Comparison of ENCODE assay signal across 2 cellular contexts in the genomic region with DNA sequence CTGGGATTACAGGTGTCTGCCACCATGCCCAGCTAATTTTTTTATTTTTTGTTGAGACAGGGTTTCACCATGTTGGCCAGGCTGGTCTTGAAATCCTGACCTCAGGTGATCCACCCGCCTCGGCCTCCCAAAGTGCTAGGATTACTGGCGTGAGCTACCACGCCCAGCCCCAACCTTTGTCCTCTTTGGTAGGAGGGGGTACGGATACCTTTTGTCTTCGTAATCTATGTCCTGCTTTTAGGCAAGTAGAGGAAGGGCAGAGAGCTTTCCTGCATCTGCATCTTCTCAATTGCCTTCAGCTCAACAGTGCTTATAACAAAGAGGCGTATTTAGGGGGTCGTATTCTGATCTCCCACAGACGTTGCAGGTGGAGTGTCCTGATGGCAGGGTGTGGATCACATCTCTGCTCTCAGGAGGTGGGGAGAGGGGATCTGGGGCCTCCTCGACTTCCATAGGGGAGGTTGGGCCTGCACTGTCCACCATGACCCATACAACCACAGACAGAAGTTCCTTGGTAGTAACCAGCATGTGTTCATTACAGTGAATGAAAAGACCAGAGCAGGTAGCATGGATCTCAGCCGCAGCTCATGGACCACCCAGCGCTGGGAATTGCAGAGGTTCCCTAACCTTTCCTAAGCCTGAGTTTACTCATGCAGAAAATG.
TF ChIP-seq lines count a peak whose summit lies in the region.

No MANE protein-coding gene starts in this region.

TF ChIP-seq in A549, 52 proteins besides CTCF, POLR2A, EP300 and RAD21 (continued from another document):
- TF ChIP-seq POLR2AphosphoS2 (conservative IDR thresholded peaks at IDR 0.05; ENCODE audit: low read length), result no peak
- TF ChIP-seq FOSL2 (IDR thresholded peaks at IDR 0.05), result no peak
- TF ChIP-seq FOSL2 (CRISPR knock-in tag; IDR thresholded peaks at IDR 0.05), result no peak
- TF ChIP-seq RNF2 (IDR thresholded peaks at IDR 0.05; ENCODE audit: borderline replicate concordance, low read depth), result no peak
- TF ChIP-seq FOSB (CRISPR knock-in tag; IDR thresholded peaks at IDR 0.05), result no peak
- no peak for TF ChIP-seq MAFK (IDR thresholded peaks at IDR 0.05; ENCODE audit: partially characterized antibody)
- no peak for TF ChIP-seq RCOR1 (IDR thresholded peaks at IDR 0.05; ENCODE audit: low read depth, low read length)
- TF ChIP-seq JUNB (IDR thresholded peaks at IDR 0.05), result no peak
- TF ChIP-seq KDM5A (IDR thresholded peaks at IDR 0.05), result no peak
- TF ChIP-seq, protein P1, sequence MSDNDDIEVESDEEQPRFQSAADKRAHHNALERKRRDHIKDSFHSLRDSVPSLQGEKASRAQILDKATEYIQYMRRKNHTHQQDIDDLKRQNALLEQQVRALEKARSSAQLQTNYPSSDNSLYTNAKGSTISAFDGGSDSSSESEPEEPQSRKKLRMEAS (IDR thresholded peaks at IDR 0.05), result no peak
- TF ChIP-seq, protein P2, sequence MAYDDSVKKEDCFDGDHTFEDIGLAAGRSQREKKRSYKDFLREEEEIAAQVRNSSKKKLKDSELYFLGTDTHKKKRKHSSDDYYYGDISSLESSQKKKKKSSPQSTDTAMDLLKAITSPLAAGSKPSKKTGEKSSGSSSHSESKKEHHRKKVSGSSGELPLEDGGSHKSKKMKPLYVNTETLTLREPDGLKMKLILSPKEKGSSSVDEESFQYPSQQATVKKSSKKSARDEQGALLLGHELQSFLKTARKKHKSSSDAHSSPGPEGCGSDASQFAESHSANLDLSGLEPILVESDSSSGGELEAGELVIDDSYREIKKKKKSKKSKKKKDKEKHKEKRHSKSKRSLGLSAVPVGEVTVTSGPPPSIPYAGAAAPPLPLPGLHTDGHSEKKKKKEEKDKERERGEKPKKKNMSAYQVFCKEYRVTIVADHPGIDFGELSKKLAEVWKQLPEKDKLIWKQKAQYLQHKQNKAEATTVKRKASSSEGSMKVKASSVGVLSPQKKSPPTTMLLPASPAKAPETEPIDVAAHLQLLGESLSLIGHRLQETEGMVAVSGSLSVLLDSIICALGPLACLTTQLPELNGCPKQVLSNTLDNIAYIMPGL (CRISPR knock-in tag; IDR thresholded peaks at IDR 0.05; ENCODE audit: borderline replicate concordance), result no peak
- TF ChIP-seq PHF8 (IDR thresholded peaks at IDR 0.05; ENCODE audit: borderline replicate concordance, low read depth), result no peak
- TF ChIP-seq HOXB13 (CRISPR knock-in tag; IDR thresholded peaks at IDR 0.05; ENCODE audit: low read depth), result no peak
- TF ChIP-seq NPAS2 (CRISPR knock-in tag; IDR thresholded peaks at IDR 0.05; ENCODE audit: borderline replicate concordance), result no peak
- no peak for TF ChIP-seq HDAC2 (IDR thresholded peaks at IDR 0.05)

TF ChIP-seq in GM23338, 12 proteins besides CTCF, POLR2A, EP300 and RAD21 (continued from another document):
- TF ChIP-seq, protein P3, sequence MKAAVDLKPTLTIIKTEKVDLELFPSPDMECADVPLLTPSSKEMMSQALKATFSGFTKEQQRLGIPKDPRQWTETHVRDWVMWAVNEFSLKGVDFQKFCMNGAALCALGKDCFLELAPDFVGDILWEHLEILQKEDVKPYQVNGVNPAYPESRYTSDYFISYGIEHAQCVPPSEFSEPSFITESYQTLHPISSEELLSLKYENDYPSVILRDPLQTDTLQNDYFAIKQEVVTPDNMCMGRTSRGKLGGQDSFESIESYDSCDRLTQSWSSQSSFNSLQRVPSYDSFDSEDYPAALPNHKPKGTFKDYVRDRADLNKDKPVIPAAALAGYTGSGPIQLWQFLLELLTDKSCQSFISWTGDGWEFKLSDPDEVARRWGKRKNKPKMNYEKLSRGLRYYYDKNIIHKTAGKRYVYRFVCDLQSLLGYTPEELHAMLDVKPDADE (IDR thresholded peaks at IDR 0.05), result no peak
- TF ChIP-seq, protein P4, sequence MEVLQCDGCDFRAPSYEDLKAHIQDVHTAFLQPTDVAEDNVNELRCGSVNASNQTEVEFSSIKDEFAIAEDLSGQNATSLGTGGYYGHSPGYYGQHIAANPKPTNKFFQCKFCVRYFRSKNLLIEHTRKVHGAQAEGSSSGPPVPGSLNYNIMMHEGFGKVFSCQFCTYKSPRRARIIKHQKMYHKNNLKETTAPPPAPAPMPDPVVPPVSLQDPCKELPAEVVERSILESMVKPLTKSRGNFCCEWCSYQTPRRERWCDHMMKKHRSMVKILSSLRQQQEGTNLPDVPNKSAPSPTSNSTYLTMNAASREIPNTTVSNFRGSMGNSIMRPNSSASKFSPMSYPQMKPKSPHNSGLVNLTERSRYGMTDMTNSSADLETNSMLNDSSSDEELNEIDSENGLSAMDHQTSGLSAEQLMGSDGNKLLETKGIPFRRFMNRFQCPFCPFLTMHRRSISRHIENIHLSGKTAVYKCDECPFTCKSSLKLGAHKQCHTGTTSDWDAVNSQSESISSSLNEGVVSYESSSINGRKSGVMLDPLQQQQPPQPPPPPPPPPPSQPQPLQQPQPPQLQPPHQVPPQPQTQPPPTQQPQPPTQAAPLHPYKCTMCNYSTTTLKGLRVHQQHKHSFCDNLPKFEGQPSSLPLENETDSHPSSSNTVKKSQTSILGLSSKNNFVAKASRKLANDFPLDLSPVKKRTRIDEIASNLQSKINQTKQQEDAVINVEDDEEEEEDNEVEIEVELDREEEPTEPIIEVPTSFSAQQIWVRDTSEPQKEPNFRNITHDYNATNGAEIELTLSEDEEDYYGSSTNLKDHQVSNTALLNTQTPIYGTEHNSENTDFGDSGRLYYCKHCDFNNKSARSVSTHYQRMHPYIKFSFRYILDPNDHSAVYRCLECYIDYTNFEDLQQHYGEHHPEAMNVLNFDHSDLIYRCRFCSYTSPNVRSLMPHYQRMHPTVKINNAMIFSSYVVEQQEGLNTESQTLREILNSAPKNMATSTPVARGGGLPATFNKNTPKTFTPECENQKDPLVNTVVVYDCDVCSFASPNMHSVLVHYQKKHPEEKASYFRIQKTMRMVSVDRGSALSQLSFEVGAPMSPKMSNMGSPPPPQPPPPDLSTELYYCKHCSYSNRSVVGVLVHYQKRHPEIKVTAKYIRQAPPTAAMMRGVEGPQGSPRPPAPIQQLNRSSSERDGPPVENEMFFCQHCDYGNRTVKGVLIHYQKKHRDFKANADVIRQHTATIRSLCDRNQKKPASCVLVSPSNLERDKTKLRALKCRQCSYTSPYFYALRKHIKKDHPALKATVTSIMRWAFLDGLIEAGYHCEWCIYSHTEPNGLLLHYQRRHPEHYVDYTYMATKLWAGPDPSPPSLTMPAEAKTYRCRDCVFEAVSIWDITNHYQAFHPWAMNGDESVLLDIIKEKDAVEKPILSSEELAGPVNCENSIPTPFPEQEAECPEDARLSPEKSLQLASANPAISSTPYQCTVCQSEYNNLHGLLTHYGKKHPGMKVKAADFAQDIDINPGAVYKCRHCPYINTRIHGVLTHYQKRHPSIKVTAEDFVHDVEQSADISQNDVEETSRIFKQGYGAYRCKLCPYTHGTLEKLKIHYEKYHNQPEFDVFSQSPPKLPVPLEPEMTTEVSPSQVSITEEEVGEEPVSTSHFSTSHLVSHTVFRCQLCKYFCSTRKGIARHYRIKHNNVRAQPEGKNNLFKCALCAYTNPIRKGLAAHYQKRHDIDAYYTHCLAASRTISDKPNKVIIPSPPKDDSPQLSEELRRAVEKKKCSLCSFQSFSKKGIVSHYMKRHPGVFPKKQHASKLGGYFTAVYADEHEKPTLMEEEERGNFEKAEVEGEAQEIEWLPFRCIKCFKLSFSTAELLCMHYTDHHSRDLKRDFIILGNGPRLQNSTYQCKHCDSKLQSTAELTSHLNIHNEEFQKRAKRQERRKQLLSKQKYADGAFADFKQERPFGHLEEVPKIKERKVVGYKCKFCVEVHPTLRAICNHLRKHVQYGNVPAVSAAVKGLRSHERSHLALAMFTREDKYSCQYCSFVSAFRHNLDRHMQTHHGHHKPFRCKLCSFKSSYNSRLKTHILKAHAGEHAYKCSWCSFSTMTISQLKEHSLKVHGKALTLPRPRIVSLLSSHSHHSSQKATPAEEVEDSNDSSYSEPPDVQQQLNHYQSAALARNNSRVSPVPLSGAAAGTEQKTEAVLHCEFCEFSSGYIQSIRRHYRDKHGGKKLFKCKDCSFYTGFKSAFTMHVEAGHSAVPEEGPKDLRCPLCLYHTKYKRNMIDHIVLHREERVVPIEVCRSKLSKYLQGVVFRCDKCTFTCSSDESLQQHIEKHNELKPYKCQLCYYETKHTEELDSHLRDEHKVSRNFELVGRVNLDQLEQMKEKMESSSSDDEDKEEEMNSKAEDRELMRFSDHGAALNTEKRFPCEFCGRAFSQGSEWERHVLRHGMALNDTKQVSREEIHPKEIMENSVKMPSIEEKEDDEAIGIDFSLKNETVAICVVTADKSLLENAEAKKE (CRISPR knock-in tag; IDR thresholded peaks at IDR 0.05), result no peak
- no peak for TF ChIP-seq NANOG (IDR thresholded peaks at IDR 0.05; ENCODE audit: borderline replicate concordance)
